8 cellular contexts compared by ENCODE assay signal in genomic region chr5:178232124-178232919, GRCh38. TPM values are rescaled to one million over a fixed set of nuclear protein-coding genes. Genes with fewer than 3 reads are reported as not detected.
DNase-seq lines count a peak whose midpoint lies in the region; ATAC-seq and TF ChIP-seq lines count a peak whose summit lies in the region.

Gene PHYKPL (minus strand): TSS chr5:178232802. CDS start chr5:178232550, 252 bp downstream.

- H3K27ac Mint-ChIP-seq in nephron progenitor cell, result no peak within 1 kb of the TSS

- no peaks in the 10 kb centered on the region for H3K9me3 Mint-ChIP-seq in nephron progenitor cell

- H3K4me1 Mint-ChIP-seq in nephron progenitor cell, result peaks cover 47% of the 10 kb centered on the region

- peak within 1 kb of the TSS; percentile 95 for H3K4me3 ChIP-seq in fibroblast of the aortic adventitia (ENCODE audit: low read depth, low read length)

- peak; percentile 7 for TF ChIP-seq CTCF in fibroblast of the aortic adventitia (IDR thresholded peaks at IDR 0.05; ENCODE audit: insufficient read depth, low read length)
- TF ChIP-seq CTCF in nephron progenitor cell (IDR thresholded peaks at IDR 0.05), result no peak
- no peak for TF ChIP-seq CTCF in subcutaneous adipose tissue (IDR thresholded peaks at IDR 0.05; ENCODE audit: low read depth)

- peak; percentile 69 for ATAC-seq in GM19351 (IDR thresholded peaks at IDR 0.05; ENCODE audit: unreplicated experiment)
- peak; percentile 61 for ATAC-seq in HG03460 (IDR thresholded peaks at IDR 0.05; ENCODE audit: unreplicated experiment)

- peak within 1 kb of the TSS; percentile 82 for H3K4me3 Mint-ChIP-seq in nephron progenitor cell

- DNase-seq in COLO668 (lab: John Stamatoyannopoulos, UW; ENCODE audit: unreplicated experiment) (peak; percentile 83), RPMI7951 (ENCODE audit: low read depth) (peak; percentile 72), fibroblast of the aortic adventitia (ENCODE audit: low read depth) (peak; percentile 61), nephron progenitor cell (peak; percentile 78)
- peak; percentile 65 for DNase-seq in activated effector memory CD4-positive, alpha-beta T cell treated with Interleukin-2 at 50 U/mL for 16 hours

- peaks cover 11% of the 10 kb centered on the region for H3K27me3 Mint-ChIP-seq in nephron progenitor cell (ENCODE audit: low read depth, poor library complexity)

- H3K36me3 Mint-ChIP-seq in nephron progenitor cell (ENCODE audit: low read depth), result peaks cover 39% of the 10 kb centered on the region

RNA-seq across cellular contexts. Expression of gene PHYKPL, which starts in this region (rescaled TPM):
- total RNA-seq in RPMI7951 (2014; rRNA removed; shearing (Covaris generic)), result 6.5 and 7.6 TPM in 2 replicates
- total RNA-seq in fibroblast of the aortic adventitia (ENCODE audit: low replicate concordance), result 25.0 and 27.9 TPM in 2 replicates
- 100 to 1,000 TPM in 1 of 4 donors, 10 to 100 TPM in 3; 47.8 to 102 (median 73.3) TPM for total RNA-seq in subcutaneous adipose tissue

Comparison
In these comparisons a context has a peak if more than half of its experiments do, and no peak if none do; other contexts are left out.
1. Peak in every context shown above with its lines: DNase-seq, ATAC-seq and H3K4me3 ChIP-seq.